ENCODE assay signal across 14 cellular contexts in the genomic region with DNA sequence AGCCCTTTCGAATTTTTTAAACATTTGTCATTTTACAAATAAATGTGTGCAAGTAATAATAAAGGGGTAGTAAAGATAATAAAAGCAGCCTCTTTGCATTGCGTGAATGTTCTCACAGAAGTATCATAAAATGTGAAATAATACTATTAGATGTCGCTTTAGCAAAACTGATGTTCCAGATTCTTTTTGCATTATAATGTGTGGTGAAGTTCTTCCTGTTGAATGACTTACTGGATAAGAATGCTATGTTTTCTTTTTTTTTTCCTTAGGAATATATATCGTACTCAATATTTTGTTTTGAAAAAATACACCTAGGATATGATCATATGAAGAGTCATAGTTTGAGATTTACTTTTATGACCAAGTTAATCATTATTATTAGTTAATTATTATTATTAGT.
A peak's percentile ranks its signal among the peaks of the same experiment; 100 is the strongest.
DNase-seq lines count a peak whose midpoint lies in the region; ATAC-seq and TF ChIP-seq lines count a peak whose summit lies in the region.
"Had no signal": no experiment of that assay in that cellular context is flagged by ENCODE, and none has a peak within 500 bp of the region (broad histone marks: within the 10 kb centered on the region; RNA-seq: fewer than 3 reads in every experiment).

No MANE protein-coding gene starts in this region.

- no peak for ATAC-seq in HG02938 (IDR thresholded peaks at IDR 0.05; ENCODE audit: unreplicated experiment)
- ATAC-seq: A549; CD8-positive, alpha-beta T cell had no signal

- in situ Hi-C loops in astrocyte of the spinal cord (cut with HindIII; ENCODE audit: low sequenced_read_pairs) = no loop called here

- no peak for TF ChIP-seq CTCF in astrocyte of the spinal cord (IDR thresholded peaks at IDR 0.05; ENCODE audit: low read depth, low read length)
- TF ChIP-seq CTCF in fibroblast of villous mesenchyme (IDR thresholded peaks at IDR 0.05; ENCODE audit: insufficient read depth, low read depth, low read length) = no peak

- no peak overlapping the region for H3K4me3 ChIP-seq in astrocyte of the spinal cord (ENCODE audit: low read depth, low read length)
- H3K4me3 ChIP-seq in fibroblast of villous mesenchyme (ENCODE audit: low read depth, low read length) = no peak overlapping the region
- H3K4me3 ChIP-seq: A549, GM23248 had no signal

- DNase-seq in HT1080 (ENCODE audit: low read depth) (peak; percentile 42), astrocyte of the spinal cord (ENCODE audit: low read depth, low spot score) (peak; percentile 9), fibroblast of villous mesenchyme (ENCODE audit: low read depth) (peak; percentile 1), NCI-H2081 treated with DMSO at 0.1 percent for 48 hours (lab: John Stamatoyannopoulos, UW) (no peak), NCI-H1105 (lab: John Stamatoyannopoulos, UW) (no peak), NCI-H2196 (lab: John Stamatoyannopoulos, UW; ENCODE audit: unreplicated experiment) (no peak)
- DNase-seq: CD8-positive, alpha-beta T cell; COR-L47; DMS153; DMS79 treated with DMSO at 0.1 percent for 48 hours; EL; GM23248 had no signal

Comparison
In these comparisons a context has a peak if more than half of its experiments do, and no peak if none do; other contexts are left out.
1. DNase-seq: peak in HT1080 (single experiment), astrocyte of the spinal cord (single experiment) and fibroblast of villous mesenchyme (single experiment); none in NCI-H2081 treated with DMSO at 0.1 percent for 48 hours (single experiment), NCI-H1105 (single experiment) and NCI-H2196 (single experiment).